Comparison of ENCODE assay signal across 8 cellular contexts in genomic region chr6:3732345-3733141, GRCh38. TPM values are rescaled to one million over a fixed set of nuclear protein-coding genes. Genes with fewer than 3 reads are reported as not detected.
DNase-seq lines count a peak whose midpoint lies in the region; ATAC-seq, FAIRE-seq and TF ChIP-seq lines count a peak whose summit lies in the region.

No MANE protein-coding gene starts in this region.

- DNase-seq in D721Med (ENCODE audit: insufficient read length, low spot score): no peak
- DNase-seq in HUDEP-2 (lab: John Stamatoyannopoulos, UW; ENCODE audit: unreplicated experiment in 76 of 76): peak in 57 of 76 experiments; percentile 8 to 74 (median 54)
- peak; percentile 62 for DNase-seq in activated T-cell treated with anti-CD3 and anti-CD28 coated beads for 1 hour (ENCODE audit: low read depth)
- DNase-seq in stimulated activated naive CD8-positive, alpha-beta T cell treated with anti-CD3 and anti-CD28 coated beads, Interleukin-15, amount 100 ng/mL, for 72 hours: peak; percentile 55 to 60

- H3K4me3 ChIP-seq in OCI-LY3 (ENCODE audit: low read length): no peak overlapping the region

- no peak overlapping the region for H3K27ac ChIP-seq in OCI-LY3 (ENCODE audit: low read length)

- peak overlapping the region; percentile 15 to 56 (median 17) for H3K27ac Mint-ChIP-seq in nephron
- no peak overlapping the region for H3K27ac Mint-ChIP-seq in stimulated activated naive CD8-positive, alpha-beta T cell treated with anti-CD3 and anti-CD28 coated beads, Interleukin-15, amount 100 ng/mL, for 72 hours

- peaks cover 3% of the 10 kb centered on the region for H3K9me3 Mint-ChIP-seq in nephron
- no peaks in the 10 kb centered on the region for H3K9me3 Mint-ChIP-seq in stimulated activated naive CD8-positive, alpha-beta T cell treated with anti-CD3 and anti-CD28 coated beads, Interleukin-15, amount 100 ng/mL, for 72 hours

- H3K4me1 ChIP-seq in OCI-LY3 (ENCODE audit: low read length): no peaks in the 10 kb centered on the region

- no peak for FAIRE-seq in D721Med (lab: Jason Lieb, UNC)

- no peak overlapping the region for H3K4me3 Mint-ChIP-seq in nephron
- H3K4me3 Mint-ChIP-seq in stimulated activated naive CD8-positive, alpha-beta T cell treated with anti-CD3 and anti-CD28 coated beads, Interleukin-15, amount 100 ng/mL, for 72 hours: no peak overlapping the region

- no peaks in the 10 kb centered on the region for H3K27me3 Mint-ChIP-seq in nephron (ENCODE audit: low read depth)
- peaks cover 23% of the 10 kb centered on the region for H3K27me3 Mint-ChIP-seq in stimulated activated naive CD8-positive, alpha-beta T cell treated with anti-CD3 and anti-CD28 coated beads, Interleukin-15, amount 100 ng/mL, for 72 hours

- peaks cover 46% of the 10 kb centered on the region for H3K36me3 Mint-ChIP-seq in nephron (ENCODE audit: low read depth)

- H3K36me3 ChIP-seq in OCI-LY3 (replicated peaks; ENCODE audit: low read depth, low read length): no peaks in the 10 kb centered on the region

- peaks cover 23% of the 10 kb centered on the region for H3K4me1 Mint-ChIP-seq in nephron
- peaks cover 6% of the 10 kb centered on the region for H3K4me1 Mint-ChIP-seq in stimulated activated naive CD8-positive, alpha-beta T cell treated with anti-CD3 and anti-CD28 coated beads, Interleukin-15, amount 100 ng/mL, for 72 hours

- ATAC-seq in esophagus mucosa (peak; percentile 83), GM18870 (IDR thresholded peaks at IDR 0.05; ENCODE audit: unreplicated experiment) (no peak)
- peak; percentile 76 for ATAC-seq in stimulated activated naive CD8-positive, alpha-beta T cell treated with anti-CD3 and anti-CD28 coated beads, Interleukin-15, amount 100 ng/mL, for 72 hours

- no peak overlapping the region for H3K9ac ChIP-seq in OCI-LY3 (ENCODE audit: low read length)

- peaks cover 13% of the 10 kb centered on the region for H3K27me3 ChIP-seq in OCI-LY3 (ENCODE audit: low read depth, low read length)

- TF ChIP-seq CTCF in D721Med (IDR thresholded peaks at IDR 0.05; ENCODE audit: insufficient read depth, missing control alignments) (peak; percentile 89), OCI-LY3 (IDR thresholded peaks at IDR 0.05; ENCODE audit: low read depth, low read length) (peak; percentile 77), nephron (IDR thresholded peaks at IDR 0.05; ENCODE audit: unreplicated experiment in 3 of 3) (peak; percentile 91 to 95 (median 94))

- no peaks in the 10 kb centered on the region for H3K9me3 ChIP-seq in OCI-LY3 (ENCODE audit: insufficient read depth, low read length)

- no peaks in the 10 kb centered on the region for H4K20me1 ChIP-seq in OCI-LY3 (ENCODE audit: insufficient read depth, low read length)

- H2AFZ ChIP-seq in OCI-LY3 (ENCODE audit: low read depth, low read length): no peak overlapping the region

- no peaks in the 10 kb centered on the region for H3K79me2 ChIP-seq in OCI-LY3 (ENCODE audit: low read length)

- no peak overlapping the region for H3K4me2 ChIP-seq in OCI-LY3 (ENCODE audit: low read length)

RNA-seq across cellular contexts. Expression of gene PXDC1, which starts 19.0 kb away (rescaled TPM):
- total RNA-seq in esophagus mucosa: 7.2 TPM

Comparison
In these comparisons a context has a peak if more than half of its experiments do, and no peak if none do; other contexts are left out.
1. H3K27ac Mint-ChIP-seq: peak in nephron (3 of 3); none in stimulated activated naive CD8-positive, alpha-beta T cell treated with anti-CD3 and anti-CD28 coated beads, Interleukin-15, amount 100 ng/mL, for 72 hours (0 of 2).
2. Peak in every context shown above with its lines, with median percentiles within 50 percentile points of each other: CTCF ChIP-seq.